Comparison of ENCODE assay signal across 17 cellular contexts in the genomic region with DNA sequence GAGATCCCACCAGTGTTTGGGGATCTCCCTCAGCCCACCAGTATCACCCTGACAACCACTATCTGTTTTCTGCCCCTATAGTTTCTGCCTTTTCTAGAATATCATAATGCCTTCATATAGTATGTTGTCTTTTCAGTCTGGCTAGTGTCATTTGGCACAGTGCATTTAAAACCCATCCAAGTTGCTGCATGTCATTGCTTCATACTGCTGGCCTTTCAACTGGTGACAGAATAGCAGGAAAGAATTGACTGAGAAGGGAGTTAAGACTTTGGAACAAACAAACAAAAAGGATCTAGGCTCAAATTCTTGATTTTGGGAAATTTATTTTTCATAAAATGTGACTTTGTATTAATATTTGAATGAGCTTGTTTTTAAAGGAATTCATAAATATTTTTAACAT. TPM values are rescaled to one million over a fixed set of nuclear protein-coding genes. Genes with fewer than 3 reads are reported as not detected.
A peak's percentile ranks its signal among the peaks of the same experiment; 100 is the strongest.
DNase-seq lines count a peak whose midpoint lies in the region; FAIRE-seq and TF ChIP-seq lines count a peak whose summit lies in the region.
"Had no signal": no experiment of that assay in that cellular context is flagged by ENCODE, and none has a peak within 500 bp of the region (broad histone marks: within the 10 kb centered on the region; RNA-seq: fewer than 3 reads in every experiment).

No MANE protein-coding gene starts in this region.

- in situ Hi-C loops in G401 (cut with HindIII; ENCODE audit: low sequenced_read_pairs): no loop called here

- no peak overlapping the region for H3K4me3 Mint-ChIP-seq in endodermal cell
- H3K4me3 Mint-ChIP-seq: activated naive CD8-positive, alpha-beta T cell treated with anti-CD3 and anti-CD28 coated beads, Interleukin-2, amount 50 U/mL, for 24 hours; activated T-helper 1 cell treated with anti-CD3 and anti-CD28 coated beads, Interleukin-12 subunit alpha, Interleukin-12 subunit beta, Interleukin-2, Interleukin-4 antibody, amounts not matched to agents 30 ng/mL and 10 ng/mL and 1 ng/mL, durations not matched to agents 14 hours and 24 hours and 36 hours; T-helper 2 cell treated with Interferon-gamma antibody and Interleukin-4, amounts not matched to agents 5 μg/mL and 100 μg/mL, for 36 hours had no signal

- H3K9me3 Mint-ChIP-seq in endodermal cell: no peaks in the 10 kb centered on the region
- H3K9me3 Mint-ChIP-seq: activated naive CD8-positive, alpha-beta T cell treated with anti-CD3 and anti-CD28 coated beads, Interleukin-2, amount 50 U/mL, for 24 hours had no signal

- H3K36me3 ChIP-seq in SK-N-MC (ENCODE audit: insufficient read depth, low read length): peaks cover 21% of the 10 kb centered on the region
- peaks cover 0 to 8% (median 2%) of the 10 kb centered on the region in 4 donors for H3K36me3 ChIP-seq in sigmoid colon
- peaks cover 31% of the 10 kb centered on the region for H3K36me3 ChIP-seq in endodermal cell (ENCODE audit: control insufficient read depth, insufficient read depth, low read length)

- TF ChIP-seq EP300 in sigmoid colon (IDR thresholded peaks at IDR 0.05): no peak

- H3K4me1 Mint-ChIP-seq in endodermal cell: peaks cover 34% of the 10 kb centered on the region

- no peaks in the 10 kb centered on the region for H3K27me3 ChIP-seq in sigmoid colon
- H3K27me3 ChIP-seq in endodermal cell (ENCODE audit: control insufficient read depth, insufficient read depth, low read length, poor library complexity, severe bottlenecking): no peaks in the 10 kb centered on the region
- H3K27me3 ChIP-seq: suprapubic skin had no signal

- H3K27ac ChIP-seq in SK-N-MC (peak overlapping the region; percentile 21; the same call in 1 of the 2 replicates), sigmoid colon (peak overlapping the region; percentile 47 to 75 (median 74)), endodermal cell (ENCODE audit: low read depth, low read length) (no peak overlapping the region)
- H3K27ac ChIP-seq: suprapubic skin had no signal

- intact Hi-C loops in sigmoid colon (cut with DNase I): no loop called here

- H3K9me3 ChIP-seq in SK-N-MC (ENCODE audit: low read depth, low read length) (no peaks in the 10 kb centered on the region), sigmoid colon (no peaks in the 10 kb centered on the region), endodermal cell (ENCODE audit: control insufficient read depth, low read length) (no peaks in the 10 kb centered on the region)
- H3K9me3 ChIP-seq: suprapubic skin had no signal

- H3K27me3 Mint-ChIP-seq in endodermal cell (ENCODE audit: insufficient read depth): no peaks in the 10 kb centered on the region
- H3K27me3 Mint-ChIP-seq: activated naive CD8-positive, alpha-beta T cell treated with anti-CD3 and anti-CD28 coated beads, Interleukin-2, amount 50 U/mL, for 24 hours had no signal

- FAIRE-seq in HTR-8/SVneo (lab: Jason Lieb, UNC): no peak

- no peak for TF ChIP-seq POLR2A in sigmoid colon (IDR thresholded peaks at IDR 0.05)

- peaks cover 16% of the 10 kb centered on the region for H3K36me3 Mint-ChIP-seq in endodermal cell (ENCODE audit: low read depth)

- TF ChIP-seq CTCF in sigmoid colon (IDR thresholded peaks at IDR 0.05) (no peak), endodermal cell (conservative IDR thresholded peaks at IDR 0.05) (no peak)

- no peak overlapping the region for H3K27ac Mint-ChIP-seq in endodermal cell
- H3K27ac Mint-ChIP-seq: activated naive CD8-positive, alpha-beta T cell treated with anti-CD3 and anti-CD28 coated beads, Interleukin-2, amount 50 U/mL, for 24 hours; activated T-helper 1 cell treated with anti-CD3 and anti-CD28 coated beads, Interleukin-12 subunit alpha, Interleukin-12 subunit beta, Interleukin-2, Interleukin-4 antibody, amounts not matched to agents 30 ng/mL and 10 ng/mL and 1 ng/mL, durations not matched to agents 14 hours and 24 hours and 36 hours; T-helper 2 cell treated with Interferon-gamma antibody and Interleukin-4, amounts not matched to agents 5 μg/mL and 100 μg/mL, for 36 hours had no signal

- H3K4me1 ChIP-seq in sigmoid colon (peaks cover 0 to 40% (median 28%) of the 10 kb centered on the region in 4 donors), endodermal cell (ENCODE audit: control insufficient read depth, insufficient read depth, low read length) (peaks cover 20% of the 10 kb centered on the region)

- peak; percentile 72 for DNase-seq in G401 (ENCODE audit: low spot score)
- no peak for DNase-seq in SK-N-MC (ENCODE audit: low read depth, low spot score)
- peak; percentile 45 for DNase-seq in globus pallidus (ENCODE audit: low spot score)
- no peak for DNase-seq in sigmoid colon
- no peak for DNase-seq in epidermal melanocyte (ENCODE audit: insufficient read length, low spot score)
- DNase-seq in endodermal cell: no peak
- DNase-seq in D341Med (ENCODE audit: low spot score): no peak
- no peak for DNase-seq in HTR-8/SVneo (ENCODE audit: insufficient read length, low spot score)
- DNase-seq: activated naive CD8-positive, alpha-beta T cell treated with anti-CD3 and anti-CD28 coated beads, Interleukin-2, amount 50 U/mL, for 24 hours; AML-193; Calu3; H7; NCI-H1417 treated with DMSO at 0.1 percent for 48 hours; stimulated activated CD4-positive, alpha-beta T cell treated with anti-CD3 and anti-CD28 coated beads, Interleukin-2, amount 100 ng/mL, for 24 hours had no signal

- H3K4me3 ChIP-seq in SK-N-MC: no peak overlapping the region
- no peak overlapping the region for H3K4me3 ChIP-seq in sigmoid colon
- H3K4me3 ChIP-seq in endodermal cell (ENCODE audit: low read length): no peak overlapping the region
- H3K4me3 ChIP-seq: suprapubic skin had no signal

- H3K9ac ChIP-seq in SK-N-MC (ENCODE audit: insufficient read length) (no peak overlapping the region), endodermal cell (ENCODE audit: extremely low read depth, low read length, poor library complexity, severe bottlenecking) (no peak overlapping the region)

RNA-seq across cellular contexts. Expression of gene LMBRD1, which starts 4.5 kb away (rescaled TPM):
- total RNA-seq in G401 (2014; rRNA removed; shearing (Covaris generic)): 12.0 and 19.5 TPM in 2 replicates
- total RNA-seq in sigmoid colon (10 to 100 TPM; 37.6 to 73.8 (median 49.7) TPM), endodermal cell (10 to 100 TPM; 30.1 to 34.8 TPM)
- 10 to 100 TPM; 21.6 to 35.7 (median 24.7) TPM for polyA plus RNA-seq in sigmoid colon
- polyA plus RNA-seq in endodermal cell (2013, experiment 1 of 2): 30.5 TPM
- polyA plus RNA-seq in endodermal cell (2013, experiment 2 of 2): 30.9 TPM

Comparison
In these comparisons a context has a peak if more than half of its experiments do, and no peak if none do; other contexts are left out.
1. DNase-seq: peak in G401 (single experiment) and globus pallidus (single experiment); none in SK-N-MC (single experiment), sigmoid colon (single experiment), epidermal melanocyte (single experiment), endodermal cell (single experiment), D341Med (single experiment) and HTR-8/SVneo (single experiment).